Comparison of ENCODE assay signal across 7 cellular contexts in genomic region chr10:110504111-110504735, GRCh38. TPM values are rescaled to one million over a fixed set of nuclear protein-coding genes. Genes with fewer than 3 reads are reported as not detected.
DNase-seq lines count a peak whose midpoint lies in the region; ATAC-seq and TF ChIP-seq lines count a peak whose summit lies in the region.

No MANE protein-coding gene starts in this region.

- ATAC-seq in GM18861 (IDR thresholded peaks at IDR 0.05; ENCODE audit: unreplicated experiment) (peak; percentile 45), HG02870 (IDR thresholded peaks at IDR 0.05; ENCODE audit: unreplicated experiment) (peak; percentile 69), left lung (peak; percentile 69)

- peaks cover 6% of the 10 kb centered on the region for H3K36me3 Mint-ChIP-seq in neural progenitor cell

- intact Hi-C loops in left lung (cut with DNase I), result no loop called here

- no peak overlapping the region for H3K4me3 Mint-ChIP-seq in neural progenitor cell

- no peaks in the 10 kb centered on the region for H3K9me3 Mint-ChIP-seq in neural progenitor cell

- peaks cover 21% of the 10 kb centered on the region for H3F3A ChIP-seq in neural progenitor cell (ENCODE audit: low read depth)

- peaks cover 1% of the 10 kb centered on the region for H4K20me1 ChIP-seq in neural progenitor cell (ENCODE audit: low read depth)

- H3K9ac ChIP-seq in subcutaneous abdominal adipose tissue (ENCODE audit: low read length in 5 of 5) (peak overlapping the region in 2 of 5 donors; percentile 22 to 28), neural progenitor cell (no peak overlapping the region)

- H3K4me2 ChIP-seq in neural progenitor cell, result no peak overlapping the region

- peak; percentile 91 for DNase-seq in RKO (ENCODE audit: low spot score)
- peak in 1 of 2 donors; percentile 66 for DNase-seq in left lung
- DNase-seq in neural progenitor cell (ENCODE audit: low spot score), result no peak

- WGBS in adipose tissue, 3 donors, result 5 to 64% (median 10%) methylated on average over 4 of the region's 4 CpGs

- H3K9me3 ChIP-seq in left lung, result no peaks in the 10 kb centered on the region
- H3K9me3 ChIP-seq in subcutaneous abdominal adipose tissue (ENCODE audit: control insufficient read depth in 5 of 5, low read length in 5 of 5), result no peaks in the 10 kb centered on the region
- H3K9me3 ChIP-seq in neural progenitor cell (ENCODE audit: low read depth), result no peaks in the 10 kb centered on the region

- H3K27ac ChIP-seq in adipose tissue (ENCODE audit: low read depth, low read length) (peak overlapping the region; percentile 39), left lung (peak overlapping the region; percentile 78 to 80), subcutaneous abdominal adipose tissue (ENCODE audit: low read depth, low read length) (peak overlapping the region; percentile 77), neural progenitor cell (no peak overlapping the region)

- no peak overlapping the region for H3K27ac Mint-ChIP-seq in neural progenitor cell

- H3K27me3 Mint-ChIP-seq in neural progenitor cell (ENCODE audit: insufficient read depth, low read depth), result peaks cover 12% of the 10 kb centered on the region

- no peaks in the 10 kb centered on the region for H3K79me2 ChIP-seq in neural progenitor cell (ENCODE audit: low read depth)

- peaks cover 41% of the 10 kb centered on the region for H3K4me1 Mint-ChIP-seq in neural progenitor cell

- H3K36me3 ChIP-seq in left lung (peaks cover 0 to 26% of the 10 kb centered on the region in 2 donors), subcutaneous abdominal adipose tissue (ENCODE audit: control insufficient read depth in 5 of 5, insufficient read depth in 5 of 5, low read length in 5 of 5) (peaks cover 0 to 10% (median 0%) of the 10 kb centered on the region in 5 donors), neural progenitor cell (no peaks in the 10 kb centered on the region)

- H2AFZ ChIP-seq in neural progenitor cell (replicated peaks), result no peak overlapping the region

- TF ChIP-seq CTCF in left lung (IDR thresholded peaks at IDR 0.05), result no peak
- no peak for TF ChIP-seq CTCF in neural progenitor cell (IDR thresholded peaks at IDR 0.05)

- H3K4me1 ChIP-seq in left lung, result peaks cover 49 to 95% of the 10 kb centered on the region in 2 donors
- H3K4me1 ChIP-seq in subcutaneous abdominal adipose tissue (ENCODE audit: control insufficient read depth in 5 of 5, insufficient read depth in 5 of 5, low read length in 5 of 5), result peaks cover 23 to 99% (median 58%) of the 10 kb centered on the region in 5 donors
- peaks cover 40% of the 10 kb centered on the region for H3K4me1 ChIP-seq in neural progenitor cell

- H3K27me3 ChIP-seq in left lung (peaks cover 0 to 8% of the 10 kb centered on the region in 2 donors), subcutaneous abdominal adipose tissue (ENCODE audit: control insufficient read depth in 5 of 5, insufficient read depth in 4 of 5, low read length in 5 of 5) (peaks cover 0 to 13% (median 6%) of the 10 kb centered on the region in 5 donors), neural progenitor cell (peaks cover 19% of the 10 kb centered on the region)

- H3K4me3 ChIP-seq in left lung (no peak overlapping the region), subcutaneous abdominal adipose tissue (ENCODE audit: low read depth in 1 of 5, low read length in 5 of 5) (peak overlapping the region in 1 of 5 donors; percentile 1), neural progenitor cell (no peak overlapping the region)

RNA-seq across cellular contexts. Expression of gene DUSP5, which starts 6.5 kb away (rescaled TPM):
- polyA plus RNA-seq in adipose tissue, result 10 to 100 TPM in 2 of 3 donors, 1 to 10 TPM in 1; 2.3 to 23.5 (median 22.5) TPM
- 10 to 100 TPM; 11.3 to 18.8 TPM for total RNA-seq in left lung
- 0.34 and 1.5 TPM in 2 replicates for total RNA-seq in neural progenitor cell (ENCODE audit: low replicate concordance)
